ENCODE assay signal across 9 cellular contexts in the genomic region with DNA sequence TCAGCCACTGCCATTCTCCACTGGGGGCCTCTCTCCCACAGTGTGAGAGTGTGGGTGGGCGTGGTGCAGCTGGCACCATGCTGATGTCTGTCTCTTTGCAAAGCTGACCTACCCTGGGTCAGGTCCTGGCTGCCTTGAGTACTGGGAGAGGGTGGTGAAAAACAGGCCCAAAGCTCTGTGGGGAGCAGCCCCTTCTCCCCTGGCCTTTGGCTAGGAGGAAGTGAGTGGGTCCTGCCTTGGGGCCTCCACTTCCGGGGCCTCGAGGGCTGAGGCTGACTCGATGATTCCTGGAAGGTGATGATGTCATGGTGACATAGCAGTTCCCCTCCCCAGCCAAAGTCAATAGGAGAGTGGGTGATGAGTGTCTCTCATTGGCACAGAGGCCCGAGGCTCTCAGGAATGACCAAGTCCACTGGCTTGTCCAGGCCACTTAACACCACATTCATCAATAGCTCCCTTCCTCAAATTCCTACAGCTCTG. TPM values are rescaled to one million over a fixed set of nuclear protein-coding genes. Genes with fewer than 3 reads are reported as not detected.
DNase-seq lines count a peak whose midpoint lies in the region; ATAC-seq lines count a peak whose summit lies in the region.
"Had no signal": no experiment of that assay in that cellular context is flagged by ENCODE, and none has a peak within 500 bp of the region (broad histone marks: within the 10 kb centered on the region; RNA-seq: fewer than 3 reads in every experiment).

No MANE protein-coding gene starts in this region.

- no peaks in the 10 kb centered on the region for H3K36me3 ChIP-seq in Karpas-422 (ENCODE audit: insufficient read depth, low read length)

- peak; percentile 81 for DNase-seq in A172 (ENCODE audit: low spot score)
- peak; percentile 78 for DNase-seq in LHCN-M2 (ENCODE audit: low read depth)
- peak; percentile 82 for DNase-seq in activated T-cell treated with anti-CD3 and anti-CD28 coated beads, Interleukin-2, amount 50 U/mL, for 24 hours
- DNase-seq in iris pigment epithelial cell (ENCODE audit: low read depth): peak; percentile 84
- peak; percentile 41 for DNase-seq in stimulated activated CD8-positive, alpha-beta memory T cell treated with anti-CD3 and anti-CD28 coated beads, Interleukin-7, amount 100 ng/mL, for 24 hours (ENCODE audit: low read depth)
- DNase-seq in NCI-H526 (lab: John Stamatoyannopoulos, UW): no peak
- no peak for DNase-seq in Karpas-422

- no peaks in the 10 kb centered on the region for H3K9me2 ChIP-seq in Karpas-422 (replicated peaks; ENCODE audit: insufficient read depth, low read length)

- no peak overlapping the region for H3K9ac ChIP-seq in Karpas-422 (ENCODE audit: low read length)

- H3K9me3 Mint-ChIP-seq in activated T-cell treated with anti-CD3 and anti-CD28 coated beads, Interleukin-2, amount 50 U/mL, for 24 hours: no peaks in the 10 kb centered on the region
- H3K9me3 Mint-ChIP-seq: central memory CD8-positive, alpha-beta T cell had no signal

- no peaks in the 10 kb centered on the region for H3K27me3 Mint-ChIP-seq in activated T-cell treated with anti-CD3 and anti-CD28 coated beads, Interleukin-2, amount 50 U/mL, for 24 hours
- H3K27me3 Mint-ChIP-seq: central memory CD8-positive, alpha-beta T cell had no signal

- H3K27ac Mint-ChIP-seq in activated T-cell treated with anti-CD3 and anti-CD28 coated beads, Interleukin-2, amount 50 U/mL, for 24 hours: peak overlapping the region; percentile 94

- H3K36me3 Mint-ChIP-seq in activated T-cell treated with anti-CD3 and anti-CD28 coated beads, Interleukin-2, amount 50 U/mL, for 24 hours (ENCODE audit: low read depth): no peaks in the 10 kb centered on the region

- peak overlapping the region; percentile 59 for H3K4me3 Mint-ChIP-seq in activated T-cell treated with anti-CD3 and anti-CD28 coated beads, Interleukin-2, amount 50 U/mL, for 24 hours
- H3K4me3 Mint-ChIP-seq: central memory CD8-positive, alpha-beta T cell had no signal

- no peaks in the 10 kb centered on the region for H3K27me3 ChIP-seq in Karpas-422 (ENCODE audit: low read length)

- H3K79me2 ChIP-seq in Karpas-422 (ENCODE audit: low read length): no peaks in the 10 kb centered on the region

- H2AFZ ChIP-seq in Karpas-422 (ENCODE audit: low read length): no peak overlapping the region

- ATAC-seq in HG02623 (IDR thresholded peaks at IDR 0.05; ENCODE audit: unreplicated experiment): no peak

- H3K4me3 ChIP-seq in Karpas-422 (ENCODE audit: low read length): no peak overlapping the region

- peaks cover 57% of the 10 kb centered on the region for H3K4me1 Mint-ChIP-seq in activated T-cell treated with anti-CD3 and anti-CD28 coated beads, Interleukin-2, amount 50 U/mL, for 24 hours (ENCODE audit: low read depth)

- H3K4me1 ChIP-seq in Karpas-422 (ENCODE audit: low read length): no peaks in the 10 kb centered on the region

- H3K27ac ChIP-seq in Karpas-422 (ENCODE audit: low read length): no peak overlapping the region

- H4K20me1 ChIP-seq in Karpas-422 (ENCODE audit: insufficient read depth, low read depth, low read length): no peaks in the 10 kb centered on the region

- H3K9me3 ChIP-seq in Karpas-422 (ENCODE audit: low read length): no peaks in the 10 kb centered on the region

- H3K4me2 ChIP-seq in Karpas-422 (ENCODE audit: low read depth, low read length, poor library complexity, severe bottlenecking): no peak overlapping the region

RNA-seq across cellular contexts. Expression of a gene that starts 53.0 kb away (rescaled TPM):
- 41.9 and 45.0 TPM in 2 replicates for total RNA-seq in A172 (2014; rRNA removed; shearing (Covaris generic))
- 99.0 and 107 TPM in 2 replicates for total RNA-seq in LHCN-M2 (2014; rRNA removed)
- polyA plus RNA-seq in LHCN-M2 (2012): 41.8 TPM
- total RNA-seq in Karpas-422 (2014; rRNA removed; shearing (Covaris generic); ENCODE audit: low replicate concordance): 5.3 and 9.9 TPM in 2 replicates

Comparison
In these comparisons a context has a peak if more than half of its experiments do, and no peak if none do; other contexts are left out.
1. DNase-seq: peak in A172 (single experiment), LHCN-M2 (single experiment), activated T-cell treated with anti-CD3 and anti-CD28 coated beads, Interleukin-2, amount 50 U/mL, for 24 hours (single experiment), iris pigment epithelial cell (single experiment) and stimulated activated CD8-positive, alpha-beta memory T cell treated with anti-CD3 and anti-CD28 coated beads, Interleukin-7, amount 100 ng/mL, for 24 hours (single experiment); none in NCI-H526 (0 of 2) and Karpas-422 (single experiment).